Comparison of ENCODE assay signal across 8 cellular contexts in the genomic region with DNA sequence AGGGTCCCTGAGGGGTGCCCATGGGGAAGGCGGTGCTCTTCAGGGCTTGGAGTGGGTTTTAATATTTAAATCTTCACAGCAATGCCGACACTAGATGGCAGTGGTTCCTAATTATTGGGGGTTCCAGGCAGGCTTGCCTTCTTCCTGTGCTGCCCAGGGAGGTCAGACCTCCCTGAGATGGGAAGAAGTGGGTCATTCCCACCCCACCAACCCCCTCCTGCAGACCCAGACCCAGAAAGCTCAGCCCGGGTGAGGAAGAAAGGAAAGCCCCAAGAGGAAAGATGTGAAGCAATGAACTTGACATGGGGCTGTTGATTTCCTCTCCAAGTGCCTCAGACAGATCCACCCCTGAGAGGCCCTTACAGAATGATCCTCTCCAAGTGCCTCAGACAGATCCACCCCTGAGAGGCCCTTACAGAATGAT.
A peak's percentile ranks its signal among the peaks of the same experiment; 100 is the strongest.
DNase-seq lines count a peak whose midpoint lies in the region; ATAC-seq, FAIRE-seq and TF ChIP-seq lines count a peak whose summit lies in the region.

No MANE protein-coding gene starts in this region.

- 1 to 2% methylated on average over 3 of the region's 3 CpGs for WGBS in tibial nerve, 2 donors

- H3K36me3 ChIP-seq in DOHH2 (ENCODE audit: control insufficient read depth, low read length) (no peaks in the 10 kb centered on the region), OCI-LY3 (replicated peaks; ENCODE audit: low read depth, low read length) (no peaks in the 10 kb centered on the region), neural cell (ENCODE audit: insufficient read depth, low read length) (no peaks in the 10 kb centered on the region), tibial nerve (no peaks in the 10 kb centered on the region)

- TF ChIP-seq POLR2A in tibial nerve (IDR thresholded peaks at IDR 0.05), result no peak

- H3K9me3 ChIP-seq in DOHH2 (ENCODE audit: control insufficient read depth, insufficient read depth, low read length), result no peaks in the 10 kb centered on the region
- H3K9me3 ChIP-seq in OCI-LY3 (ENCODE audit: insufficient read depth, low read length), result no peaks in the 10 kb centered on the region
- no peaks in the 10 kb centered on the region for H3K9me3 ChIP-seq in neural cell (ENCODE audit: low read length)
- no peaks in the 10 kb centered on the region for H3K9me3 ChIP-seq in tibial nerve

- TF ChIP-seq CTCF in DOHH2 (IDR thresholded peaks at IDR 0.05; ENCODE audit: low read depth, low read length, poor library complexity, severe bottlenecking), result peak; percentile 87
- TF ChIP-seq CTCF in OCI-LY3 (IDR thresholded peaks at IDR 0.05; ENCODE audit: low read depth, low read length), result peak; percentile 79
- TF ChIP-seq CTCF in fibroblast of mammary gland (conservative IDR thresholded peaks at IDR 0.05; ENCODE audit: control insufficient read depth, insufficient read depth, low read depth, low read length), result peak; percentile 70
- TF ChIP-seq CTCF in neural cell (IDR thresholded peaks at IDR 0.05; ENCODE audit: poor library complexity, severe bottlenecking), result peak; percentile 90
- peak; percentile 41 to 74 (median 63) for TF ChIP-seq CTCF in tibial nerve (IDR thresholded peaks at IDR 0.05)

- H4K20me1 ChIP-seq in DOHH2 (ENCODE audit: control insufficient read depth, insufficient read depth, low read depth, low read length) (no peaks in the 10 kb centered on the region), OCI-LY3 (ENCODE audit: insufficient read depth, low read length) (no peaks in the 10 kb centered on the region), neural cell (ENCODE audit: insufficient read depth) (no peaks in the 10 kb centered on the region)

- H3F3A ChIP-seq in DOHH2 (ENCODE audit: control insufficient read depth, insufficient read depth) (no peaks in the 10 kb centered on the region), neural cell (ENCODE audit: insufficient read depth, low read length, poor library complexity, severe bottlenecking) (no peaks in the 10 kb centered on the region)

- no peak for FAIRE-seq in HTR-8/SVneo (lab: Jason Lieb, UNC)

- DNase-seq in HTR-8/SVneo (ENCODE audit: insufficient read length, low spot score), result peak; percentile 73
- DNase-seq in activated T-cell treated with anti-CD3 and anti-CD28 coated beads for 48 hours (ENCODE audit: low read depth), result peak; percentile 40
- DNase-seq in fibroblast of mammary gland (ENCODE audit: low read depth), result peak; percentile 75
- peak; percentile 38 to 88 for DNase-seq in tibial nerve (ENCODE audit: low spot score in 2 of 2)

- peak; percentile 90 for TF ChIP-seq RAD21 in neural cell (conservative IDR thresholded peaks at IDR 0.05)

- H3K4me3 ChIP-seq in DOHH2 (ENCODE audit: low read length) (no peak overlapping the region), OCI-LY3 (ENCODE audit: low read length) (no peak overlapping the region), fibroblast of mammary gland (ENCODE audit: control insufficient read depth, low read depth, low read length) (no peak overlapping the region), neural cell (ENCODE audit: low read length) (no peak overlapping the region), tibial nerve (no peak overlapping the region)

- TF ChIP-seq EP300 in neural cell (conservative IDR thresholded peaks at IDR 0.05; ENCODE audit: poor library complexity, severe bottlenecking) (no peak), tibial nerve (IDR thresholded peaks at IDR 0.05) (no peak)

- H2AFZ ChIP-seq in OCI-LY3 (ENCODE audit: low read depth, low read length) (0 out of 2 replicates have a peak overlapping the region, but pooled peaks have one; percentile 64), neural cell (ENCODE audit: low read depth, low read length) (no peak overlapping the region)

- no peaks in the 10 kb centered on the region for H3K4me1 ChIP-seq in DOHH2 (ENCODE audit: control insufficient read depth, low read length)
- no peaks in the 10 kb centered on the region for H3K4me1 ChIP-seq in OCI-LY3 (ENCODE audit: low read length)
- no peaks in the 10 kb centered on the region for H3K4me1 ChIP-seq in tibial nerve

- H3K9me2 ChIP-seq in DOHH2 (replicated peaks; ENCODE audit: control insufficient read depth, low read length) (no peaks in the 10 kb centered on the region), neural cell (ENCODE audit: insufficient read depth, low read length) (no peaks in the 10 kb centered on the region)

- H3K27me3 ChIP-seq in DOHH2 (ENCODE audit: control insufficient read depth, low read length), result 0 out of 2 replicates have a peak, but pooled peaks cover 2% of the 10 kb centered on the region
- H3K27me3 ChIP-seq in OCI-LY3 (ENCODE audit: low read depth, low read length), result no peaks in the 10 kb centered on the region
- no peaks in the 10 kb centered on the region for H3K27me3 ChIP-seq in neural cell (ENCODE audit: insufficient read depth, low read depth, low read length)
- H3K27me3 ChIP-seq in tibial nerve, result no peaks in the 10 kb centered on the region

- H3K79me2 ChIP-seq in DOHH2 (ENCODE audit: control insufficient read depth, low read length), result no peaks in the 10 kb centered on the region
- H3K79me2 ChIP-seq in OCI-LY3 (ENCODE audit: low read length), result no peaks in the 10 kb centered on the region
- no peaks in the 10 kb centered on the region for H3K79me2 ChIP-seq in neural cell (replicated peaks; ENCODE audit: insufficient read depth, low read length)

- H3K9ac ChIP-seq in OCI-LY3 (ENCODE audit: low read length) (no peak overlapping the region), neural cell (ENCODE audit: low read length) (no peak overlapping the region)

- ATAC-seq in GM21447 (IDR thresholded peaks at IDR 0.05; ENCODE audit: unreplicated experiment), result peak; percentile 90

- no peak overlapping the region for H3K4me2 ChIP-seq in DOHH2 (ENCODE audit: low read length)
- no peak overlapping the region for H3K4me2 ChIP-seq in OCI-LY3 (ENCODE audit: low read length)
- no peak overlapping the region for H3K4me2 ChIP-seq in neural cell (ENCODE audit: low read length)

- no peak overlapping the region for H3K27ac ChIP-seq in DOHH2 (ENCODE audit: low read depth, low read length)
- H3K27ac ChIP-seq in OCI-LY3 (ENCODE audit: low read length), result no peak overlapping the region
- no peak overlapping the region for H3K27ac ChIP-seq in neural cell (ENCODE audit: low read length)
- H3K27ac ChIP-seq in tibial nerve, result no peak overlapping the region

TF ChIP-seq in neural cell, 6 proteins besides CTCF, POLR2A, EP300 and RAD21:
- TF ChIP-seq MXI1 (conservative IDR thresholded peaks at IDR 0.05; ENCODE audit: poor library complexity, severe bottlenecking) (no peak), SMC3 (conservative IDR thresholded peaks at IDR 0.05; ENCODE audit: poor library complexity) (peak; percentile 84)
TF ChIP-seq in neural cell: peak in this region for 1.
